In genomic region chr14:70909788-70910614, GRCh38 we compare ENCODE assay signal across 9 cellular contexts. TPM values are rescaled to one million over a fixed set of nuclear protein-coding genes. Genes with fewer than 3 reads are reported as not detected.
DNase-seq lines count a peak whose midpoint lies in the region; ATAC-seq and TF ChIP-seq lines count a peak whose summit lies in the region.
"Had no signal": no experiment of that assay in that cellular context is flagged by ENCODE, and none has a peak within 500 bp of the region (broad histone marks: within the 10 kb centered on the region; RNA-seq: fewer than 3 reads in every experiment).

No MANE protein-coding gene starts in this region.

- no peaks in the 10 kb centered on the region for H3K9me3 Mint-ChIP-seq in activated T-cell treated with anti-CD3 and anti-CD28 coated beads, Interleukin-2, amount 50 U/mL, for 72 hours
- no peaks in the 10 kb centered on the region for H3K9me3 Mint-ChIP-seq in stimulated activated effector memory CD8-positive, alpha-beta T cell treated with anti-CD3 and anti-CD28 coated beads, Interleukin-12 subunit alpha, Interleukin-12 subunit beta, amount 100 ng/mL, for 72 hours

- peak overlapping the region; percentile 96 to 99 for H3K4me3 Mint-ChIP-seq in activated T-cell treated with anti-CD3 and anti-CD28 coated beads, Interleukin-2, amount 50 U/mL, for 72 hours
- H3K4me3 Mint-ChIP-seq in stimulated activated effector memory CD8-positive, alpha-beta T cell treated with anti-CD3 and anti-CD28 coated beads, Interleukin-12 subunit alpha, Interleukin-12 subunit beta, amount 100 ng/mL, for 72 hours, result peak overlapping the region; percentile 85

- ATAC-seq in activated T-cell treated with anti-CD3 and anti-CD28 coated beads, Interleukin-2, amount 50 U/mL, for 72 hours (replicated peaks in 1 of 2), result no peak
- ATAC-seq in stimulated activated effector memory CD8-positive, alpha-beta T cell treated with anti-CD3 and anti-CD28 coated beads, Interleukin-12 subunit alpha, Interleukin-12 subunit beta, amount 100 ng/mL, for 72 hours, result no peak
- ATAC-seq in left lobe of liver (no peak), HG03280 (IDR thresholded peaks at IDR 0.05; ENCODE audit: unreplicated experiment) (no peak)
- ATAC-seq: left lung had no signal

- TF ChIP-seq CTCF in WI38 (IDR thresholded peaks at IDR 0.05; ENCODE audit: low read depth, low read length) (no peak), fibroblast of the aortic adventitia (IDR thresholded peaks at IDR 0.05; ENCODE audit: insufficient read depth, low read length) (no peak)

- H3K27ac Mint-ChIP-seq in activated T-cell treated with anti-CD3 and anti-CD28 coated beads, Interleukin-2, amount 50 U/mL, for 72 hours, result peak overlapping the region; percentile 98
- H3K27ac Mint-ChIP-seq in stimulated activated effector memory CD8-positive, alpha-beta T cell treated with anti-CD3 and anti-CD28 coated beads, Interleukin-12 subunit alpha, Interleukin-12 subunit beta, amount 100 ng/mL, for 72 hours, result peak overlapping the region; percentile 93

- peak overlapping the region; percentile 89 for H3K4me3 ChIP-seq in WI38 (ENCODE audit: low read depth, low read length)
- H3K4me3 ChIP-seq in fibroblast of the aortic adventitia (ENCODE audit: low read depth, low read length), result peak overlapping the region; percentile 90

- no peaks in the 10 kb centered on the region for H3K27me3 Mint-ChIP-seq in activated T-cell treated with anti-CD3 and anti-CD28 coated beads, Interleukin-2, amount 50 U/mL, for 72 hours (ENCODE audit: low read depth)

- H3K4me1 Mint-ChIP-seq in activated T-cell treated with anti-CD3 and anti-CD28 coated beads, Interleukin-2, amount 50 U/mL, for 72 hours (ENCODE audit: low read depth), result peaks cover 69% of the 10 kb centered on the region
- peaks cover 56% of the 10 kb centered on the region for H3K4me1 Mint-ChIP-seq in stimulated activated effector memory CD8-positive, alpha-beta T cell treated with anti-CD3 and anti-CD28 coated beads, Interleukin-12 subunit alpha, Interleukin-12 subunit beta, amount 100 ng/mL, for 72 hours

- no peak for DNase-seq in activated T-cell treated with anti-CD3 and anti-CD28 coated beads, Interleukin-2, amount 50 U/mL, for 72 hours
- no peak for DNase-seq in activated T-cell treated with anti-CD3 and anti-CD28 coated beads, Interleukin-2, amount 50 U/mL, for 1 hour
- peak; percentile 20 for DNase-seq in fibroblast of the aortic adventitia (ENCODE audit: low read depth)
- no peak for DNase-seq in stimulated activated effector memory CD8-positive, alpha-beta T cell treated with anti-CD3 and anti-CD28 coated beads, Interleukin-12 subunit alpha, Interleukin-12 subunit beta, amount 100 ng/mL, for 72 hours (ENCODE audit: low spot score in 2 of 2)
- no peak for DNase-seq in left lobe of liver (ENCODE audit: low spot score)
- DNase-seq in activated CD8-positive, alpha-beta memory T cell treated with anti-CD3 and anti-CD28 coated beads, Interleukin-2, amount 50 U/mL, for 48 hours, result no peak
- DNase-seq: left lung had no signal

- H3K36me3 Mint-ChIP-seq in activated T-cell treated with anti-CD3 and anti-CD28 coated beads, Interleukin-2, amount 50 U/mL, for 72 hours (ENCODE audit: insufficient read depth in 2 of 2), result peaks cover 1 to 5% of the 10 kb centered on the region in 2 donors
- peaks cover 20% of the 10 kb centered on the region for H3K36me3 Mint-ChIP-seq in stimulated activated effector memory CD8-positive, alpha-beta T cell treated with anti-CD3 and anti-CD28 coated beads, Interleukin-12 subunit alpha, Interleukin-12 subunit beta, amount 100 ng/mL, for 72 hours

RNA-seq across cellular contexts. Expression of gene PCNX1, which starts 2.7 kb away (rescaled TPM):
- total RNA-seq in activated T-cell treated with anti-CD3 and anti-CD28 coated beads, Interleukin-2, amount 50 U/mL, for 72 hours, result 10 to 100 TPM; 83.3 to 85.8 TPM
- total RNA-seq in fibroblast of the aortic adventitia (ENCODE audit: low replicate concordance), result 47.4 and 138 TPM in 2 replicates
- 30.5 TPM for total RNA-seq in left lobe of liver
